22 cellular contexts compared by ENCODE assay signal in the genomic region with DNA sequence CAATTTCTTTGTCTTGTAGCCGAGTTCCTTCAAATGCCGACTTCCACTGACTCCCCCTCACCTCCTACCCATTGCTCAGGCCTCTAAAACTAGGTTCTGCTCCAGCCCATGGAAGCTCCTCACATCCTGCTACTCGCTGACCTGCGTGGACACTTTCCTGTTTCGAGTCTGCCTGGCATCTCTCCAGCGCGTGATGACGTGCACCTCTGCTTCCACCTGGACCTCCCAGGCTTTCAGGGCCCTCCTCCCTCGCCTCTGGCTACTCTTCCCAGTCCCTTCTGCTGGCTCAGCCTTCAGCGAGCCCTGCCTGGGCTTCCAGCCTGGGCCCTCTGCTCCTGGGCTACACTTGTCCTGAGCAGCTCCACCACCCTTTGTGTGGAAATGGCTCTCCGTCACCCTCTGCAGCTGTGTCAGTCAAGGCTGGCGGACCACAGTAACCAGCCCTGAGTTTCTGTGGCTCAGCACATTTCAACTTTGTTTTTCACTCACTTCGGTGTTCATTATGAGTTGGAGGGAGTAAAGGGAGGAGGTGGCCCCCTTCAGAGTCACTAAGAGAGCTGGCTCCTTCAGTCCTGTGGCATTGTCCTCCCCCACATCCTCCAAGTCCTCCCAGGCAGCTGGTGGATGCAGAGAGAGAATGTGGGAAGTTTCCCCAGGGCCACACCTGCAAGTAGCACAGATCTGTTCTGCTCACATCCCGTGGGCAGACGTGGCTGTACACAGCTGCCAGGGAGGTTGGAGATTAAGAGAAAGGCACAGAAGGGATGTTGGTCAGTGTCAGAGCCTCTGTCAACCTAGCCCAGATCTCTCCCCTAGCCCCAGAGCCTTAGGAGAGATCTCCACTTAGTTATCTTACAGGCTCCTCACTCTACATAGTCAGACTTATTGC. TPM values are rescaled to one million over a fixed set of nuclear protein-coding genes. Genes with fewer than 3 reads are reported as not detected.
DNase-seq lines count a peak whose midpoint lies in the region; ATAC-seq and TF ChIP-seq lines count a peak whose summit lies in the region.
"Had no signal": no experiment of that assay in that cellular context is flagged by ENCODE, and none has a peak within 500 bp of the region (broad histone marks: within the 10 kb centered on the region; RNA-seq: fewer than 3 reads in every experiment).

No MANE protein-coding gene starts in this region.

- H3K9me3 ChIP-seq in spleen: no peaks in the 10 kb centered on the region
- H3K9me3 ChIP-seq: lower lobe of right lung, prostate gland had no signal

- TF ChIP-seq CTCF in lower leg skin (IDR thresholded peaks at IDR 0.05) (no peak), spleen (IDR thresholded peaks at IDR 0.05 in 8 of 11, conservative IDR thresholded peaks at IDR 0.05 in 3 of 11) (no peak)

- no peak overlapping the region for H3K4me3 Mint-ChIP-seq in activated naive CD8-positive, alpha-beta T cell treated with anti-CD3 and anti-CD28 coated beads, Interleukin-2, amount 50 U/mL, for 24 hours
- H3K4me3 Mint-ChIP-seq: CD14-positive monocyte, HFFc6, immature natural killer cell had no signal

- H3K9me3 Mint-ChIP-seq in activated naive CD8-positive, alpha-beta T cell treated with anti-CD3 and anti-CD28 coated beads, Interleukin-2, amount 50 U/mL, for 24 hours: no peaks in the 10 kb centered on the region
- H3K9me3 Mint-ChIP-seq: HFFc6, immature natural killer cell had no signal

- ATAC-seq in Right ventricle myocardium superior (ENCODE audit: poor library complexity) (no peak), Right ventricle myocardium inferior (no peak)
- ATAC-seq in activated naive CD8-positive, alpha-beta T cell treated with anti-CD3 and anti-CD28 coated beads, Interleukin-2, amount 50 U/mL, for 24 hours: no peak
- ATAC-seq: lower lobe of right lung, Panc1 had no signal

- H3K4me1 ChIP-seq in spleen: peaks cover 0 to 7% (median under 1%) of the 10 kb centered on the region in 6 donors
- H3K4me1 ChIP-seq: lower lobe of right lung, prostate gland had no signal

- peaks cover 23% of the 10 kb centered on the region for H3K27me3 Mint-ChIP-seq in activated naive CD8-positive, alpha-beta T cell treated with anti-CD3 and anti-CD28 coated beads, Interleukin-2, amount 50 U/mL, for 24 hours

- H3K4me3 ChIP-seq in lower leg skin (ENCODE audit: low read depth, poor library complexity, severe bottlenecking) (no peak overlapping the region), spleen (no peak overlapping the region)
- H3K4me3 ChIP-seq: lower lobe of right lung, prostate gland had no signal

- 66 to 69% methylated on average over 15 of the region's 15 CpGs for WGBS in lower leg skin, 2 donors
- 53 to 63% (median 57%) methylated on average over 15 of the region's 15 CpGs for WGBS in spleen, 5 donors

- TF ChIP-seq POLR2A in lower leg skin (IDR thresholded peaks at IDR 0.05) (no peak), spleen (IDR thresholded peaks at IDR 0.05) (no peak)

- no peak overlapping the region for H3K27ac ChIP-seq in spleen
- H3K27ac ChIP-seq: HL-60, lower lobe of right lung, prostate gland had no signal

- intact Hi-C loops in Right ventricle myocardium superior (cut with DNase I): no loop called here
- intact Hi-C loops in Right ventricle myocardium inferior (cut with DNase I): no loop called here
- intact Hi-C loops in lower leg skin (cut with DNase I; ENCODE audit: low total_unique reads): no loop called here
- intact Hi-C loops in spleen (cut with DNase I; ENCODE audit: low total_unique reads): no loop called here

- H3K36me3 ChIP-seq in spleen: no peaks in the 10 kb centered on the region
- H3K36me3 ChIP-seq: lower lobe of right lung, prostate gland had no signal

- peak; percentile 57 for DNase-seq in Right ventricle myocardium superior
- DNase-seq in Right ventricle myocardium inferior (ENCODE audit: missing footprints): no peak
- DNase-seq in SHP77 treated with DMSO at 0.1 percent for 48 hours (lab: John Stamatoyannopoulos, UW): peak; percentile 32
- DNase-seq in lower leg skin (ENCODE audit: low spot score in 2 of 2): peak; percentile 10 to 84
- DNase-seq in spleen: peak; percentile 12
- no peak for DNase-seq in HT-29 (ENCODE audit: low spot score)
- no peak for DNase-seq in activated naive CD8-positive, alpha-beta T cell treated with anti-CD3 and anti-CD28 coated beads, Interleukin-2, amount 50 U/mL, for 24 hours
- no peak for DNase-seq in cerebellar cortex (ENCODE audit: low spot score)
- DNase-seq: activated CD4-positive, alpha-beta T cell treated with anti-CD3 and anti-CD28 coated beads for 4 hours; activated naive CD4-positive, alpha-beta T cell; anterior cingulate cortex; cerebellar nuclear complex; HFFc6; immature natural killer cell; lower lobe of right lung; NCI-H146; NCI-H774; small intestine had no signal

- peaks cover 0 to 20% (median 0%) of the 10 kb centered on the region in 7 donors for H3K27me3 ChIP-seq in spleen (replicated peaks in 1 of 7)

- no peaks in the 10 kb centered on the region for H3K36me3 Mint-ChIP-seq in activated naive CD8-positive, alpha-beta T cell treated with anti-CD3 and anti-CD28 coated beads, Interleukin-2, amount 50 U/mL, for 24 hours (ENCODE audit: low read depth)
- H3K36me3 Mint-ChIP-seq: CD14-positive monocyte had no signal

- no peaks in the 10 kb centered on the region for H3K4me1 Mint-ChIP-seq in activated naive CD8-positive, alpha-beta T cell treated with anti-CD3 and anti-CD28 coated beads, Interleukin-2, amount 50 U/mL, for 24 hours
- H3K4me1 Mint-ChIP-seq: immature natural killer cell had no signal

- no peak overlapping the region for H3K27ac Mint-ChIP-seq in activated naive CD8-positive, alpha-beta T cell treated with anti-CD3 and anti-CD28 coated beads, Interleukin-2, amount 50 U/mL, for 24 hours
- H3K27ac Mint-ChIP-seq: HFFc6 had no signal

RNA-seq across cellular contexts. Expression of a gene that starts 49.4 kb away (rescaled TPM):
- 12.4 TPM for total RNA-seq in Right ventricle myocardium superior
- total RNA-seq in Right ventricle myocardium inferior: 15.7 TPM
- total RNA-seq in lower leg skin: 1 to 10 TPM in 1 of 4 donors, under 1 TPM in 1, not detected in 2; 0.27 to 1.8 TPM
- 1 to 10 TPM in 2 of 7 donors, under 1 TPM in 2, not detected in 3; 0.38 to 1.3 (median 0.89) TPM for total RNA-seq in spleen
- 1 to 10 TPM; 1.1 to 3.7 (median 1.2) TPM for polyA plus RNA-seq in spleen
- total RNA-seq in HT-29 (2014; rRNA removed; shearing (Covaris generic)): 5.4 and 7.7 TPM in 2 replicates
- polyA plus RNA-seq: CD14-positive monocyte had no signal

Comparison
In these comparisons a context has a peak if more than half of its experiments do, and no peak if none do; other contexts are left out.
1. DNase-seq: peak in Right ventricle myocardium superior (single experiment), SHP77 treated with DMSO at 0.1 percent for 48 hours (single experiment), lower leg skin (2 of 2) and spleen (single experiment); none in Right ventricle myocardium inferior (single experiment), HT-29 (single experiment), activated naive CD8-positive, alpha-beta T cell treated with anti-CD3 and anti-CD28 coated beads, Interleukin-2, amount 50 U/mL, for 24 hours (single experiment) and cerebellar cortex (single experiment).